ENCODE assay signal across 15 cellular contexts in genomic region chr7:149202831-149203231, GRCh38. TPM values are rescaled to one million over a fixed set of nuclear protein-coding genes. Genes with fewer than 3 reads are reported as not detected.
DNase-seq lines count a peak whose midpoint lies in the region; ATAC-seq and TF ChIP-seq lines count a peak whose summit lies in the region.
"Had no signal": no experiment of that assay in that cellular context is flagged by ENCODE, and none has a peak within 500 bp of the region (broad histone marks: within the 10 kb centered on the region; RNA-seq: fewer than 3 reads in every experiment).

No MANE protein-coding gene starts in this region.

- H3K27ac ChIP-seq in left ventricle myocardium inferior (replicated peaks) (peak overlapping the region; percentile 39), spleen (no peak overlapping the region), tibial artery (no peak overlapping the region)
- H3K27ac ChIP-seq: foreskin keratinocyte had no signal

- H3K9me3 Mint-ChIP-seq in activated naive CD4-positive, alpha-beta T cell treated with anti-CD3 and anti-CD28 coated beads for 36 hours, result no peaks in the 10 kb centered on the region
- peaks cover 5% of the 10 kb centered on the region for H3K9me3 Mint-ChIP-seq in WTC11

- 78 to 96% (median 87%) methylated on average over 6 of the region's 6 CpGs for WGBS in spleen, 5 donors

- no peaks in the 10 kb centered on the region for H3K27me3 Mint-ChIP-seq in activated naive CD4-positive, alpha-beta T cell treated with anti-CD3 and anti-CD28 coated beads for 36 hours (ENCODE audit: low read depth)
- H3K27me3 Mint-ChIP-seq in WTC11 (ENCODE audit: low read depth), result no peaks in the 10 kb centered on the region

- H3K9me3 ChIP-seq in left ventricle myocardium inferior (replicated peaks) (no peaks in the 10 kb centered on the region), spleen (no peaks in the 10 kb centered on the region), tibial artery (no peaks in the 10 kb centered on the region)

- H3K27me3 ChIP-seq in left ventricle myocardium inferior (ENCODE audit: low read depth) (no peaks in the 10 kb centered on the region), spleen (replicated peaks in 1 of 7) (no peaks in the 10 kb centered on the region), tibial artery (no peaks in the 10 kb centered on the region)
- H3K27me3 ChIP-seq: foreskin keratinocyte had no signal

- no peak for TF ChIP-seq POLR2A in spleen (IDR thresholded peaks at IDR 0.05)

- DNase-seq in activated naive CD4-positive, alpha-beta T cell treated with anti-CD3 and anti-CD28 coated beads for 36 hours, result peak; percentile 16
- DNase-seq in activated naive CD4-positive, alpha-beta T cell treated with anti-CD3 and anti-CD28 coated beads, Interleukin-2, amount 50 U/mL, for 16 hours, result no peak
- DNase-seq in WTC11 (ENCODE audit: low spot score), result no peak
- DNase-seq in left ventricle myocardium inferior, result no peak
- peak; percentile 31 for DNase-seq in spleen
- DNase-seq in tibial artery, result no peak
- DNase-seq in NCI-H128 (lab: John Stamatoyannopoulos, UW; ENCODE audit: unreplicated experiment), result no peak
- DNase-seq: DMS 273 treated with DMSO at 0.1 percent for 48 hours, foreskin keratinocyte, kidney, NCI-H1436, NCI-H510A had no signal

- no peak for TF ChIP-seq CTCF in WTC11 (IDR thresholded peaks at IDR 0.05)
- no peak for TF ChIP-seq CTCF in left ventricle myocardium inferior (IDR thresholded peaks at IDR 0.05; ENCODE audit: borderline replicate concordance)
- TF ChIP-seq CTCF in spleen (IDR thresholded peaks at IDR 0.05 in 8 of 11, conservative IDR thresholded peaks at IDR 0.05 in 3 of 11), result no peak
- TF ChIP-seq CTCF in tibial artery (IDR thresholded peaks at IDR 0.05), result no peak

- H3K4me3 ChIP-seq in left ventricle myocardium inferior (no peak overlapping the region), spleen (no peak overlapping the region), tibial artery (no peak overlapping the region)

- ATAC-seq in WTC11 (no peak), GM18870 (IDR thresholded peaks at IDR 0.05; ENCODE audit: unreplicated experiment) (no peak)
- ATAC-seq: foreskin keratinocyte, Panc1 had no signal

- H3K4me3 Mint-ChIP-seq in activated naive CD4-positive, alpha-beta T cell treated with anti-CD3 and anti-CD28 coated beads for 36 hours, result no peak overlapping the region
- H3K4me3 Mint-ChIP-seq in WTC11, result no peak overlapping the region
- H3K4me3 Mint-ChIP-seq: nephron had no signal

- intact Hi-C loops in activated naive CD4-positive, alpha-beta T cell treated with anti-CD3 and anti-CD28 coated beads for 36 hours (cut with micrococcal nuclease), result no loop called here
- intact Hi-C loops in left ventricle myocardium inferior (cut with micrococcal nuclease), result no loop called here
- intact Hi-C loops in spleen (cut with DNase I; ENCODE audit: low total_unique reads), result no loop called here
- intact Hi-C loops in tibial artery (cut with DNase I; ENCODE audit: low total_unique reads), result no loop called here

- POLR2A ChIA-PET in WTC11 (lab: Charles Lee), result no interaction called here

- peaks cover 16% of the 10 kb centered on the region for H3K4me1 Mint-ChIP-seq in activated naive CD4-positive, alpha-beta T cell treated with anti-CD3 and anti-CD28 coated beads for 36 hours (ENCODE audit: low read depth)
- H3K4me1 Mint-ChIP-seq in WTC11, result peaks cover 16% of the 10 kb centered on the region

- peak overlapping the region; percentile 64 for H3K27ac Mint-ChIP-seq in activated naive CD4-positive, alpha-beta T cell treated with anti-CD3 and anti-CD28 coated beads for 36 hours
- peak overlapping the region; percentile 38; the same call in 1 of the 2 replicates for H3K27ac Mint-ChIP-seq in WTC11
- H3K27ac Mint-ChIP-seq: nephron had no signal

- H3K36me3 ChIP-seq in left ventricle myocardium inferior (peaks cover 93% of the 10 kb centered on the region), spleen (peaks cover 0 to 100% (median 80%) of the 10 kb centered on the region in 6 donors), tibial artery (peaks cover 82 to 99% (median 86%) of the 10 kb centered on the region in 3 donors)

- H3K4me1 ChIP-seq in left ventricle myocardium inferior (peaks cover 16% of the 10 kb centered on the region), spleen (peaks cover 0 to 19% (median 6%) of the 10 kb centered on the region in 6 donors), tibial artery (peaks cover 0 to 6% (median 2%) of the 10 kb centered on the region in 4 donors)

- CTCF ChIA-PET in activated naive CD4-positive, alpha-beta T cell treated with anti-CD3 and anti-CD28 coated beads for 36 hours (lab: Charles Lee), result interaction anchor here (0.6 kb wide), 1 partner anchor 203 kb away, joined by 4 read pairs; no protein-coding TSS in a partner anchor
- CTCF ChIA-PET in WTC11 (lab: Charles Lee), result no interaction called here

- peaks cover 58% of the 10 kb centered on the region for H3K36me3 Mint-ChIP-seq in activated naive CD4-positive, alpha-beta T cell treated with anti-CD3 and anti-CD28 coated beads for 36 hours (ENCODE audit: low read depth)
- H3K36me3 Mint-ChIP-seq in WTC11, result peaks cover 84% of the 10 kb centered on the region

TF ChIP-seq in WTC11, 78 proteins besides CTCF, POLR2A, EP300 and RAD21 (continues in another document):
- TF ChIP-seq ZNF138 (CRISPR knock-in tag; conservative IDR thresholded peaks at IDR 0.05) (no peak), IRF1 (CRISPR knock-in tag; IDR thresholded peaks at IDR 0.05) (no peak), PRDM15 (CRISPR knock-in tag; IDR thresholded peaks at IDR 0.05) (no peak), ZNF219 (CRISPR knock-in tag; IDR thresholded peaks at IDR 0.05; ENCODE audit: borderline replicate concordance) (no peak), ZNF121 (CRISPR knock-in tag; IDR thresholded peaks at IDR 0.05) (no peak), NFE2L1 (CRISPR knock-in tag; IDR thresholded peaks at IDR 0.05) (no peak)

RNA-seq across cellular contexts. Expression of gene ZNF282, which starts 7.5 kb away (rescaled TPM):
- total RNA-seq in activated naive CD4-positive, alpha-beta T cell treated with anti-CD3 and anti-CD28 coated beads for 36 hours, result 10 to 100 TPM; 21.6 to 22.0 TPM
- total RNA-seq in WTC11 (2021), result 34.8 to 39.3 TPM (median 38.5 TPM) in 3 replicates
- total RNA-seq in left ventricle myocardium inferior, result 15.0 TPM
- 10 to 100 TPM; 16.9 to 25.8 (median 19.4) TPM for total RNA-seq in spleen
- polyA plus RNA-seq in spleen, result 10 to 100 TPM in 1 of 3 donors, 1 to 10 TPM in 2; 4.7 to 10.8 (median 6.0) TPM

RNA-seq across cellular contexts. Expression of gene ZNF212, which starts 36.6 kb away (rescaled TPM):
- 10 to 100 TPM in 1 of 2 experiments, 1 to 10 TPM in 1; 9.0 to 10.4 TPM for total RNA-seq in activated naive CD4-positive, alpha-beta T cell treated with anti-CD3 and anti-CD28 coated beads for 36 hours
- 19.7 to 23.0 TPM (median 21.7 TPM) in 3 replicates for total RNA-seq in WTC11 (2021)
- 5.4 TPM for total RNA-seq in left ventricle myocardium inferior
- total RNA-seq in spleen, result 10 to 100 TPM in 6 of 7 donors, 1 to 10 TPM in 1; 9.1 to 15.0 (median 13.2) TPM
- 10 to 100 TPM in 2 of 3 donors, 1 to 10 TPM in 1; 6.7 to 13.4 (median 12.5) TPM for polyA plus RNA-seq in spleen

RNA-seq across cellular contexts. Expression of gene ZNF398, which starts 55.6 kb away (rescaled TPM):
- 1 to 10 TPM; 4.3 to 5.0 TPM for total RNA-seq in activated naive CD4-positive, alpha-beta T cell treated with anti-CD3 and anti-CD28 coated beads for 36 hours
- total RNA-seq in WTC11 (2021), result 57.8 to 63.2 TPM (median 58.9 TPM) in 3 replicates
- total RNA-seq in left ventricle myocardium inferior, result 7.1 TPM
- 10 to 100 TPM; 13.7 to 23.7 (median 16.6) TPM for total RNA-seq in spleen
- 1 to 10 TPM; 1.6 to 3.3 (median 2.0) TPM for polyA plus RNA-seq in spleen

RNA-seq across cellular contexts. Expression of gene ZNF783, which starts 59.2 kb away (rescaled TPM):
- 1 to 10 TPM; 6.8 to 7.1 TPM for total RNA-seq in activated naive CD4-positive, alpha-beta T cell treated with anti-CD3 and anti-CD28 coated beads for 36 hours
- total RNA-seq in WTC11 (2021), result 9.9 to 12.1 TPM (median 12.0 TPM) in 3 replicates
- 4.5 TPM for total RNA-seq in left ventricle myocardium inferior
- total RNA-seq in spleen, result 10 to 100 TPM; 13.8 to 24.8 (median 21.8) TPM
- 10 to 100 TPM in 2 of 3 donors, 1 to 10 TPM in 1; 7.7 to 15.7 (median 12.2) TPM for polyA plus RNA-seq in spleen

Comparison
In these comparisons a context has a peak if more than half of its experiments do, and no peak if none do; other contexts are left out.
1. DNase-seq: peak in activated naive CD4-positive, alpha-beta T cell treated with anti-CD3 and anti-CD28 coated beads for 36 hours (single experiment) and spleen (single experiment); none in activated naive CD4-positive, alpha-beta T cell treated with anti-CD3 and anti-CD28 coated beads, Interleukin-2, amount 50 U/mL, for 16 hours (single experiment), WTC11 (single experiment), left ventricle myocardium inferior (single experiment), tibial artery (0 of 2) and NCI-H128 (single experiment).